ENCODE assay signal across 19 cellular contexts in genomic region chr21:37231671-37232070, GRCh38.
"Had no signal": no experiment of that assay in that cellular context is flagged by ENCODE, and none has a peak within 500 bp of the region (broad histone marks: within the 10 kb centered on the region; RNA-seq: fewer than 3 reads in every experiment).

No MANE protein-coding gene starts in this region.

- H3K4me3 Mint-ChIP-seq: activated naive CD4-positive, alpha-beta T cell treated with anti-CD3 and anti-CD28 coated beads, Interleukin-2, amount 50 U/mL, for 24 hours; dendritic cell treated with granulocyte-macrophage colony-stimulating factor and Interleukin-4, amounts not matched to agents 40 ng/mL and 50 ng/mL, for 4 days; neural progenitor cell; stimulated activated naive CD8-positive, alpha-beta T cell treated with anti-CD3 and anti-CD28 coated beads, Interleukin-15, amount 100 ng/mL, for 72 hours had no signal

- H3K4me1 ChIP-seq: esophagus muscularis mucosa, gastroesophageal sphincter, heart left ventricle, neural progenitor cell, prostate gland, right atrium auricular region, suprapubic skin, transverse colon, vagina had no signal

- H3K27me3 Mint-ChIP-seq: activated naive CD4-positive, alpha-beta T cell treated with anti-CD3 and anti-CD28 coated beads, Interleukin-2, amount 50 U/mL, for 24 hours; dendritic cell treated with granulocyte-macrophage colony-stimulating factor and Interleukin-4, amounts not matched to agents 40 ng/mL and 50 ng/mL, for 4 days; stimulated activated naive CD8-positive, alpha-beta T cell treated with anti-CD3 and anti-CD28 coated beads, Interleukin-15, amount 100 ng/mL, for 72 hours had no signal

- H3K9me3 Mint-ChIP-seq: activated naive CD4-positive, alpha-beta T cell treated with anti-CD3 and anti-CD28 coated beads, Interleukin-2, amount 50 U/mL, for 24 hours; activated T-helper 2 cell treated with anti-CD3 and anti-CD28 coated beads, Interferon-gamma antibody, Interleukin-2, Interleukin-4, amounts not matched to agents 10 μg/mL and 5 μg/mL and 100 μg/mL, durations not matched to agents 14 hours and 24 hours and 36 hours; dendritic cell treated with granulocyte-macrophage colony-stimulating factor and Interleukin-4, amounts not matched to agents 40 ng/mL and 50 ng/mL, for 4 days; neural progenitor cell; stimulated activated naive CD8-positive, alpha-beta T cell treated with anti-CD3 and anti-CD28 coated beads, Interleukin-15, amount 100 ng/mL, for 72 hours had no signal

- H3K4me1 Mint-ChIP-seq: neural progenitor cell had no signal

- DNase-seq: amygdala; effector CD8-positive, alpha-beta T cell; heart left ventricle; kidney glomerular epithelial cell; left ventricle myocardium superior; stimulated activated naive CD8-positive, alpha-beta T cell treated with anti-CD3 and anti-CD28 coated beads, Interleukin-15, amount 100 ng/mL, for 72 hours; transverse colon had no signal

- H3K4me3 ChIP-seq: cardiac muscle cell, esophagus muscularis mucosa, gastroesophageal sphincter, heart left ventricle, neural progenitor cell, prostate gland, right atrium auricular region, suprapubic skin, transverse colon, vagina had no signal

- H3K36me3 ChIP-seq: neural progenitor cell had no signal

- H2AFZ ChIP-seq: neural progenitor cell had no signal

- H3K4me2 ChIP-seq: neural progenitor cell had no signal

- H3K27ac Mint-ChIP-seq: activated naive CD4-positive, alpha-beta T cell treated with anti-CD3 and anti-CD28 coated beads, Interleukin-2, amount 50 U/mL, for 24 hours; dendritic cell treated with granulocyte-macrophage colony-stimulating factor and Interleukin-4, amounts not matched to agents 40 ng/mL and 50 ng/mL, for 4 days; neural progenitor cell had no signal

- H3K27me3 ChIP-seq: cardiac muscle cell, esophagus muscularis mucosa, gastroesophageal sphincter, heart left ventricle, neural progenitor cell, right atrium auricular region, suprapubic skin, transverse colon, vagina had no signal

- H3K27ac ChIP-seq: cardiac muscle cell, esophagus muscularis mucosa, gastroesophageal sphincter, heart left ventricle, neural progenitor cell, prostate gland, right atrium auricular region, suprapubic skin, transverse colon, vagina had no signal

- H3K9me3 ChIP-seq: esophagus muscularis mucosa, gastroesophageal sphincter, heart left ventricle, prostate gland, right atrium auricular region, suprapubic skin, transverse colon, vagina had no signal

- ATAC-seq: activated CD4-positive, CD25-positive, alpha-beta regulatory T cell treated with anti-CD3 and anti-CD28 coated beads, Interleukin-2, amount 50 U/mL, for 24 hours; gastroesophageal sphincter; left ventricle myocardium superior; stimulated activated naive CD8-positive, alpha-beta T cell treated with anti-CD3 and anti-CD28 coated beads, Interleukin-15, amount 100 ng/mL, for 72 hours had no signal
